In genomic region chr3:183464480-183464879, GRCh38 we compare ENCODE assay signal across 1 cellular context.
TF ChIP-seq lines count a peak whose summit lies in the region.

No MANE protein-coding gene starts in this region.

TF ChIP-seq in HepG2, 621 proteins besides CTCF, POLR2A, EP300 and RAD21 (continued from another document and continues in another):
- TF ChIP-seq MXD3 (CRISPR knock-in tag; IDR thresholded peaks at IDR 0.05): no peak
- TF ChIP-seq POLR2AphosphoS5 (IDR thresholded peaks at IDR 0.05; ENCODE audit: low read depth, low read length): no peak
- no peak for TF ChIP-seq GTF3A (CRISPR knock-in tag; conservative IDR thresholded peaks at IDR 0.05)
- no peak for TF ChIP-seq ZNF616 (CRISPR knock-in tag; IDR thresholded peaks at IDR 0.05; ENCODE audit: low read depth)
- no peak for TF ChIP-seq ZNF383 (CRISPR knock-in tag; IDR thresholded peaks at IDR 0.05; ENCODE audit: borderline replicate concordance)
- no peak for TF ChIP-seq ZNF441 (CRISPR knock-in tag; IDR thresholded peaks at IDR 0.05; ENCODE audit: borderline replicate concordance)
- no peak for TF ChIP-seq FOXP1 (IDR thresholded peaks at IDR 0.05)
- peak; percentile 70 for TF ChIP-seq FOXP1 (CRISPR knock-in tag; IDR thresholded peaks at IDR 0.05)
- no peak; the same call in 1 of the 2 replicates for TF ChIP-seq ZFP82 (CRISPR knock-in tag; IDR thresholded peaks at IDR 0.05; ENCODE audit: borderline replicate concordance)
- TF ChIP-seq SAFB2 (CRISPR knock-in tag; IDR thresholded peaks at IDR 0.05; ENCODE audit: borderline replicate concordance, low read depth): no peak
- peak; percentile 77 for TF ChIP-seq PPARG (CRISPR knock-in tag; conservative IDR thresholded peaks at IDR 0.05)
- TF ChIP-seq ZEB1 (IDR thresholded peaks at IDR 0.05; ENCODE audit: insufficient replicate concordance, low read depth): peak; percentile 91
- TF ChIP-seq DBP (CRISPR knock-in tag; IDR thresholded peaks at IDR 0.05; ENCODE audit: not compliant biosample characterization): no peak
- TF ChIP-seq ZNF556 (CRISPR knock-in tag; IDR thresholded peaks at IDR 0.05; ENCODE audit: borderline replicate concordance): peak; percentile 31; the same call in 1 of the 2 replicates
- no peak for TF ChIP-seq KMT2A (CRISPR knock-in tag; IDR thresholded peaks at IDR 0.05)
- no peak for TF ChIP-seq U2AF2 (IDR thresholded peaks at IDR 0.05; ENCODE audit: low read depth, low read length)
- 0 out of 2 replicates have a peak, but pooled peaks have one; percentile 10 for TF ChIP-seq HHEX (CRISPR knock-in tag; IDR thresholded peaks at IDR 0.05)
- no peak for TF ChIP-seq ZNF839 (CRISPR knock-in tag; IDR thresholded peaks at IDR 0.05; ENCODE audit: borderline replicate concordance)
- no peak for TF ChIP-seq ZBTB1 (CRISPR knock-in tag; IDR thresholded peaks at IDR 0.05; ENCODE audit: borderline replicate concordance)
- no peak for TF ChIP-seq ZNF33B (CRISPR knock-in tag; IDR thresholded peaks at IDR 0.05)
- TF ChIP-seq PLRG1 (conservative IDR thresholded peaks at IDR 0.05): no peak
- no peak for TF ChIP-seq GATA4 (IDR thresholded peaks at IDR 0.05; ENCODE audit: borderline replicate concordance, low read depth)
- no peak for TF ChIP-seq TCF12 (IDR thresholded peaks at IDR 0.05)
- TF ChIP-seq TCF12 (CRISPR knock-in tag; IDR thresholded peaks at IDR 0.05): peak; percentile 84; the same call in 1 of the 2 replicates
- TF ChIP-seq ZNF777 (CRISPR knock-in tag; IDR thresholded peaks at IDR 0.05): 0 out of 2 replicates have a peak, but pooled peaks have one; percentile 24
- 0 out of 2 replicates have a peak, but pooled peaks have one; percentile 71 for TF ChIP-seq ZNF512B (CRISPR knock-in tag; IDR thresholded peaks at IDR 0.05; ENCODE audit: borderline replicate concordance)
- TF ChIP-seq MYPOP (CRISPR knock-in tag; IDR thresholded peaks at IDR 0.05): no peak
- peak; percentile 75; the same call in 1 of the 2 replicates for TF ChIP-seq TARDBP (CRISPR knock-in tag; IDR thresholded peaks at IDR 0.05)
- TF ChIP-seq ZNF18 (CRISPR knock-in tag; IDR thresholded peaks at IDR 0.05; ENCODE audit: insufficient replicate concordance): no peak
- peak; percentile 51; the same call in 1 of the 2 replicates for TF ChIP-seq ZNF607 (CRISPR knock-in tag; IDR thresholded peaks at IDR 0.05; ENCODE audit: borderline replicate concordance)
- TF ChIP-seq E2F2 (CRISPR knock-in tag; IDR thresholded peaks at IDR 0.05; ENCODE audit: borderline replicate concordance): 0 out of 2 replicates have a peak, but pooled peaks have one; percentile 37
- no peak for TF ChIP-seq PBX2 (CRISPR knock-in tag; IDR thresholded peaks at IDR 0.05)
- TF ChIP-seq SMARCE1 (IDR thresholded peaks at IDR 0.05; ENCODE audit: borderline replicate concordance): no peak
- peak; percentile 78 for TF ChIP-seq TEF (CRISPR knock-in tag; IDR thresholded peaks at IDR 0.05)
- TF ChIP-seq FOSL2 (CRISPR knock-in tag; IDR thresholded peaks at IDR 0.05): no peak
- TF ChIP-seq ZFP36L1 (CRISPR knock-in tag; IDR thresholded peaks at IDR 0.05): no peak
- TF ChIP-seq ZFP36 (IDR thresholded peaks at IDR 0.05; ENCODE audit: borderline replicate concordance, low read depth, low read length, partially characterized antibody): no peak
- peak; percentile 49; the same call in 1 of the 2 replicates for TF ChIP-seq ZNF574 (CRISPR knock-in tag; IDR thresholded peaks at IDR 0.05)
- TF ChIP-seq CSRNP1 (CRISPR knock-in tag; IDR thresholded peaks at IDR 0.05): no peak
- 0 out of 2 replicates have a peak, but pooled peaks have one; percentile 19 for TF ChIP-seq SOX5 (CRISPR knock-in tag; IDR thresholded peaks at IDR 0.05; ENCODE audit: borderline replicate concordance)
- no peak for TF ChIP-seq NFRKB (IDR thresholded peaks at IDR 0.05)
- TF ChIP-seq HNF4A (CRISPR knock-in tag; IDR thresholded peaks at IDR 0.05): peak; percentile 97
- no peak for TF ChIP-seq ZNF30 (CRISPR knock-in tag; IDR thresholded peaks at IDR 0.05)
- no peak for TF ChIP-seq ARHGAP35 (CRISPR knock-in tag; IDR thresholded peaks at IDR 0.05; ENCODE audit: borderline replicate concordance)
- peak; percentile 87; the same call in 1 of the 2 replicates for TF ChIP-seq ZMYM2 (CRISPR knock-in tag; IDR thresholded peaks at IDR 0.05)
- TF ChIP-seq MIXL1 (CRISPR knock-in tag; IDR thresholded peaks at IDR 0.05): peak; percentile 94
- no peak for TF ChIP-seq ZNF567 (CRISPR knock-in tag; IDR thresholded peaks at IDR 0.05; ENCODE audit: borderline replicate concordance)
- TF ChIP-seq TCF7L2 (IDR thresholded peaks at IDR 0.05; ENCODE audit: low read depth, low read length): peak; percentile 48; the same call in 1 of the 2 replicates
- TF ChIP-seq ZNF639 (CRISPR knock-in tag; conservative IDR thresholded peaks at IDR 0.05): no peak
- TF ChIP-seq ZSCAN25 (CRISPR knock-in tag; IDR thresholded peaks at IDR 0.05): no peak
